Comparison of ENCODE assay signal across 1 cellular context in genomic region chr6:89002523-89002922, GRCh38.
A peak's percentile ranks its signal among the peaks of the same experiment; 100 is the strongest.
TF ChIP-seq lines count a peak whose summit lies in the region.

No MANE protein-coding gene starts in this region.

TF ChIP-seq in K562, 482 proteins besides CTCF, POLR2A, EP300 and RAD21 (continued from another document):
- TF ChIP-seq HMBOX1 (IDR thresholded peaks at IDR 0.05) (no peak), ZC3H11A (IDR thresholded peaks at IDR 0.05; ENCODE audit: low read depth, low read length) (no peak), TSC22D4 (tag; IDR thresholded peaks at IDR 0.05) (no peak), CEBPB (tag; IDR thresholded peaks at IDR 0.05) (peak; percentile 84), ARNT (IDR thresholded peaks at IDR 0.05) (no peak)
